ENCODE assay signal across 39 cellular contexts in the genomic region with DNA sequence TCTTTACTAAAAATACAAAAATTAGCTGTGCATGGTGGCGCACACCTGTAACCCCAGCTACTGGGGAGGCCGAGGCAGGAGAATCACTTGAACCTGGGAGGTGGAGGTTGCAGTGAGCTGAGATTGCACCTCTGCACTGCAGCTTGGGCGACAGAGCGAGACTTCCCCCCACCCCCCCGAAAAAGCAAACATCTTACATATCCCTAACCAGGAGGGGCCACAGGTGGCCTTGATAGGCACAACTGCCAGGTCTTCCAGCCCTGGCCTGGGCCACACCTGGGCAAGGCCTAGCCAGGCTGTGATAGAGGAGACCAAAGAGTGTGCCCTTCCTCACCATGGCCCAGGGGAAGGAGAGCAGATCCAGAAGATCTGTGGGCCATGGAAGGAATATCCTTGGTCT. TPM values are rescaled to one million over a fixed set of nuclear protein-coding genes. Genes with fewer than 3 reads are reported as not detected.
"Had no signal": no experiment of that assay in that cellular context is flagged by ENCODE, and none has a peak within 500 bp of the region (broad histone marks: within the 10 kb centered on the region; RNA-seq: fewer than 3 reads in every experiment).

No MANE protein-coding gene starts in this region.

- H3K9me3 Mint-ChIP-seq: activated naive CD4-positive, alpha-beta T cell treated with anti-CD3 and anti-CD28 coated beads for 36 hours; activated naive CD4-positive, alpha-beta T cell treated with anti-CD3 and anti-CD28 coated beads, Interleukin-2, amount 10 ng/mL, durations not matched to agents 7 days and 5 days; activated naive CD4-positive, alpha-beta T cell treated with anti-CD3 and anti-CD28 coated beads, Interleukin-2, amount 50 U/mL, for 24 hours; activated naive CD4-positive, alpha-beta T cell treated with anti-CD3 and anti-CD28 coated beads, Interleukin-2, amount 50 U/mL, for 72 hours; activated naive CD8-positive, alpha-beta T cell treated with anti-CD3 and anti-CD28 coated beads for 36 hours; activated naive CD8-positive, alpha-beta T cell treated with anti-CD3 and anti-CD28 coated beads, Interleukin-2, amount 10 ng/mL, durations not matched to agents 7 days and 5 days; activated naive CD8-positive, alpha-beta T cell treated with anti-CD3 and anti-CD28 coated beads, Interleukin-2, amount 50 U/mL, for 24 hours; activated T-cell treated with anti-CD3 and anti-CD28 coated beads, Interleukin-2, amount 50 U/mL, for 24 hours; activated T-cell treated with anti-CD3 and anti-CD28 coated beads, Interleukin-2, amount 50 U/mL, for 4 hours; activated T-helper 1 cell treated with anti-CD3 and anti-CD28 coated beads, Interleukin-12 subunit alpha, Interleukin-12 subunit beta, Interleukin-2, Interleukin-4 antibody, amounts not matched to agents 30 ng/mL and 10 ng/mL and 1 ng/mL, durations not matched to agents 14 hours and 24 hours and 36 hours; activated T-helper 17 cell treated with anti-CD3 and anti-CD28 coated beads, Interleukin-2, amount 50 U/mL, for 72 hours; activated T-helper 2 cell treated with anti-CD3 and anti-CD28 coated beads, Interferon-gamma antibody, Interleukin-2, Interleukin-4, amounts not matched to agents 10 μg/mL and 5 μg/mL and 100 μg/mL, durations not matched to agents 14 hours and 24 hours and 36 hours; brain; central memory CD8-positive, alpha-beta T cell had no signal

- H3K9me3 ChIP-seq: adrenal gland, ascending aorta, body of pancreas, breast epithelium had no signal

- H3K4me3 ChIP-seq: adrenal gland, ascending aorta, body of pancreas, breast epithelium, cardiac muscle cell had no signal

- H3K27me3 ChIP-seq: adrenal gland, ascending aorta, body of pancreas, breast epithelium, cardiac muscle cell had no signal

- H3K36me3 ChIP-seq: adrenal gland, ascending aorta, brain microvascular endothelial cell, breast epithelium, cardiac muscle cell had no signal

- H3K36me3 Mint-ChIP-seq: activated naive CD4-positive, alpha-beta T cell treated with anti-CD3 and anti-CD28 coated beads, Interleukin-2, amount 10 ng/mL, durations not matched to agents 7 days and 5 days; activated naive CD4-positive, alpha-beta T cell treated with anti-CD3 and anti-CD28 coated beads, Interleukin-2, amount 50 U/mL, for 24 hours; activated naive CD4-positive, alpha-beta T cell treated with anti-CD3 and anti-CD28 coated beads, Interleukin-2, amount 50 U/mL, for 72 hours; activated naive CD8-positive, alpha-beta T cell treated with anti-CD3 and anti-CD28 coated beads for 36 hours; activated naive CD8-positive, alpha-beta T cell treated with anti-CD3 and anti-CD28 coated beads, Interleukin-2, amount 10 ng/mL, durations not matched to agents 7 days and 5 days; brain had no signal

- H3K27ac Mint-ChIP-seq: activated naive CD4-positive, alpha-beta T cell treated with anti-CD3 and anti-CD28 coated beads for 36 hours; activated naive CD4-positive, alpha-beta T cell treated with anti-CD3 and anti-CD28 coated beads, Interleukin-2, amount 10 ng/mL, durations not matched to agents 7 days and 5 days; activated naive CD4-positive, alpha-beta T cell treated with anti-CD3 and anti-CD28 coated beads, Interleukin-2, amount 50 U/mL, for 24 hours; activated naive CD4-positive, alpha-beta T cell treated with anti-CD3 and anti-CD28 coated beads, Interleukin-2, amount 50 U/mL, for 72 hours; activated naive CD8-positive, alpha-beta T cell; activated naive CD8-positive, alpha-beta T cell treated with anti-CD3 and anti-CD28 coated beads for 36 hours; activated naive CD8-positive, alpha-beta T cell treated with anti-CD3 and anti-CD28 coated beads, Interleukin-2, amount 10 ng/mL, durations not matched to agents 7 days and 5 days; activated naive CD8-positive, alpha-beta T cell treated with anti-CD3 and anti-CD28 coated beads, Interleukin-2, amount 50 U/mL, for 24 hours; activated T-cell treated with anti-CD3 and anti-CD28 coated beads, Interleukin-2, amount 50 U/mL, for 24 hours; activated T-helper 1 cell treated with anti-CD3 and anti-CD28 coated beads, Interleukin-12 subunit alpha, Interleukin-12 subunit beta, Interleukin-2, Interleukin-4 antibody, amounts not matched to agents 30 ng/mL and 10 ng/mL and 1 ng/mL, durations not matched to agents 14 hours and 24 hours and 36 hours; activated T-helper 17 cell treated with anti-CD3 and anti-CD28 coated beads, Interleukin-2, amount 50 U/mL, for 72 hours; activated T-helper 2 cell treated with anti-CD3 and anti-CD28 coated beads, Interferon-gamma antibody, Interleukin-2, Interleukin-4, amounts not matched to agents 10 μg/mL and 5 μg/mL and 100 μg/mL, durations not matched to agents 14 hours and 24 hours and 36 hours had no signal

- H3K4me3 Mint-ChIP-seq: activated naive CD4-positive, alpha-beta T cell treated with anti-CD3 and anti-CD28 coated beads for 36 hours; activated naive CD4-positive, alpha-beta T cell treated with anti-CD3 and anti-CD28 coated beads, Interleukin-2, amount 10 ng/mL, durations not matched to agents 7 days and 5 days; activated naive CD4-positive, alpha-beta T cell treated with anti-CD3 and anti-CD28 coated beads, Interleukin-2, amount 50 U/mL, for 24 hours; activated naive CD8-positive, alpha-beta T cell; activated naive CD8-positive, alpha-beta T cell treated with anti-CD3 and anti-CD28 coated beads for 36 hours; activated naive CD8-positive, alpha-beta T cell treated with anti-CD3 and anti-CD28 coated beads, Interleukin-2, amount 10 ng/mL, durations not matched to agents 7 days and 5 days; activated naive CD8-positive, alpha-beta T cell treated with anti-CD3 and anti-CD28 coated beads, Interleukin-2, amount 50 U/mL, for 24 hours; activated T-cell treated with anti-CD3 and anti-CD28 coated beads, Interleukin-2, amount 50 U/mL, for 24 hours; activated T-cell treated with anti-CD3 and anti-CD28 coated beads, Interleukin-2, amount 50 U/mL, for 4 hours; activated T-helper 1 cell treated with anti-CD3 and anti-CD28 coated beads, Interleukin-12 subunit alpha, Interleukin-12 subunit beta, Interleukin-2, Interleukin-4 antibody, amounts not matched to agents 30 ng/mL and 10 ng/mL and 1 ng/mL, durations not matched to agents 14 hours and 24 hours and 36 hours; activated T-helper 17 cell treated with anti-CD3 and anti-CD28 coated beads, Interleukin-2, amount 50 U/mL, for 72 hours; central memory CD8-positive, alpha-beta T cell had no signal

- H3K4me1 ChIP-seq: adrenal gland, ascending aorta, body of pancreas, breast epithelium had no signal

- DNase-seq: activated effector memory CD4-positive, alpha-beta T cell treated with anti-CD3 and anti-CD28 coated beads, Interleukin-2, amount 50 U/mL, for 16 hours; activated effector memory CD4-positive, alpha-beta T cell treated with Interleukin-2 at 50 U/mL for 16 hours; activated gamma-delta T cell; activated gamma-delta T cell treated with Interleukin-2 at 50 U/mL for 16 hours; activated naive CD4-positive, alpha-beta T cell; activated naive CD4-positive, alpha-beta T cell treated with anti-CD3 and anti-CD28 coated beads for 36 hours; activated naive CD4-positive, alpha-beta T cell treated with anti-CD3 and anti-CD28 coated beads, Interleukin-2, amount 10 ng/mL, durations not matched to agents 7 days and 5 days; activated naive CD4-positive, alpha-beta T cell treated with anti-CD3 and anti-CD28 coated beads, Interleukin-2, amount 50 U/mL, for 16 hours; activated naive CD4-positive, alpha-beta T cell treated with Interleukin-2 at 50 U/mL for 16 hours; activated naive CD8-positive, alpha-beta T cell treated with anti-CD3 and anti-CD28 coated beads for 36 hours; activated naive CD8-positive, alpha-beta T cell treated with anti-CD3 and anti-CD28 coated beads, Interleukin-2, amount 10 ng/mL, durations not matched to agents 7 days and 5 days; activated naive CD8-positive, alpha-beta T cell treated with anti-CD3 and anti-CD28 coated beads, Interleukin-2, amount 50 U/mL, for 24 hours; activated T-cell treated with anti-CD3 and anti-CD28 coated beads, Interleukin-2, amount 50 U/mL, for 1 hour; activated T-cell treated with anti-CD3 and anti-CD28 coated beads, Interleukin-2, amount 50 U/mL, for 24 hours; activated T-cell treated with anti-CD3 and anti-CD28 coated beads, Interleukin-2, amount 50 U/mL, for 4 hours; activated T-cell treated with anti-CD3 and anti-CD28 coated beads, Interleukin-2, amount 50 U/mL, for 48 hours; adrenal gland; amniotic stem cell; amygdala; anterior cingulate cortex; aorta; body of pancreas; brain microvascular endothelial cell; caudate nucleus; central memory CD4-positive, alpha-beta T cell; cerebellar nuclear complex had no signal

- H3K4me1 Mint-ChIP-seq: activated naive CD4-positive, alpha-beta T cell treated with anti-CD3 and anti-CD28 coated beads, Interleukin-2, amount 10 ng/mL, durations not matched to agents 7 days and 5 days; activated naive CD4-positive, alpha-beta T cell treated with anti-CD3 and anti-CD28 coated beads, Interleukin-2, amount 50 U/mL, for 24 hours; activated naive CD8-positive, alpha-beta T cell treated with anti-CD3 and anti-CD28 coated beads for 36 hours; activated naive CD8-positive, alpha-beta T cell treated with anti-CD3 and anti-CD28 coated beads, Interleukin-2, amount 10 ng/mL, durations not matched to agents 7 days and 5 days; activated T-helper 17 cell treated with anti-CD3 and anti-CD28 coated beads, Interleukin-2, amount 50 U/mL, for 72 hours; central memory CD8-positive, alpha-beta T cell had no signal

- ATAC-seq: activated naive CD4-positive, alpha-beta T cell treated with anti-CD3 and anti-CD28 coated beads, Interleukin-2, amount 50 U/mL, for 72 hours; activated naive CD8-positive, alpha-beta T cell treated with anti-CD3 and anti-CD28 coated beads, Interleukin-2, amount 50 U/mL, for 24 hours; activated T-cell treated with anti-CD3 and anti-CD28 coated beads, Interleukin-2, amount 50 U/mL, for 4 hours; activated T-helper 17 cell treated with anti-CD3 and anti-CD28 coated beads, Interleukin-2, amount 50 U/mL, for 72 hours; body of pancreas had no signal

- H3K27ac ChIP-seq: adrenal gland, ascending aorta, body of pancreas, brain microvascular endothelial cell, breast epithelium, cardiac muscle cell had no signal

RNA-seq across cellular contexts. Expression of a gene that starts 28.6 kb away (rescaled TPM):
- total RNA-seq: activated naive CD4-positive, alpha-beta T cell treated with anti-CD3 and anti-CD28 coated beads for 36 hours; activated naive CD4-positive, alpha-beta T cell treated with anti-CD3 and anti-CD28 coated beads, Interleukin-2, amount 50 U/mL, for 72 hours; ascending aorta; body of pancreas; cardiac septum; cerebellum had no signal
- polyA plus RNA-seq: aorta had no signal
